In the genomic region with DNA sequence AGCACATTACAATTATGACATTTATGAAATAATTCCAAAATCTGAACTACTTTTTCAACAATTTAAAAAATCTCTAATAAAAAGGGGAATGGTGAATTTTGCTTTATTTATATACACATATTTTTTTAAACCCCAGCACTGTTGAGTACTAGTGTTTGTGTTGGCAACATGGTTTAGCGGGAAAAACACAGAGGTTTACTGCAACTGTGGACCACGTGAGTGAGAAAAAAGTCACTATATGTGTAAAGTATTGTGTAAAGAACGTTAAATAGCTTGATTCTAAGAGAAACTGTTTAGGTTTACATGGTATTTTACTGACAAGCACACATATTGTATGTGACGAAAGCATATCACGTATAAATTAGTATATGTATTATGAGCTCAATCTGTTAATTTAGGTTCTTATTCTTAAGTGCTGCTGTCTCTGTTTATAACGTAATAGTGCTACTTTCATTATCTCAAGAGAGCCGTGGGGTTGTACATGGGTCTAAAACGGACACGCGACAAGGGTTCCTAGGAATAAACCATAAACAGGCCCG, we compare ENCODE assay signal across 8 cellular contexts. TPM values are rescaled to one million over a fixed set of nuclear protein-coding genes. Genes with fewer than 3 reads are reported as not detected.
DNase-seq lines count a peak whose midpoint lies in the region; ATAC-seq and TF ChIP-seq lines count a peak whose summit lies in the region.

No MANE protein-coding gene starts in this region.

- H3K27me3 ChIP-seq in A673 (replicated peaks; ENCODE audit: insufficient read depth, low read depth, low read length, poor library complexity) (no peaks in the 10 kb centered on the region), HAP-1 (ENCODE audit: low read depth) (no peaks in the 10 kb centered on the region), suprapubic skin (no peaks in the 10 kb centered on the region)

- H3K36me3 ChIP-seq in A673 (ENCODE audit: insufficient read depth, low read length, poor library complexity, severe bottlenecking) (peaks cover 34% of the 10 kb centered on the region), HAP-1 (replicated peaks) (peaks cover 29% of the 10 kb centered on the region), suprapubic skin (no peaks in the 10 kb centered on the region)

- peaks cover 5% of the 10 kb centered on the region for H3K4me1 Mint-ChIP-seq in activated T-helper 17 cell treated with anti-CD3 and anti-CD28 coated beads, Interleukin-2, amount 50 U/mL, for 72 hours
- peaks cover 20 to 26% of the 10 kb centered on the region in 2 donors for H3K4me1 Mint-ChIP-seq in immature natural killer cell

- CTCF ChIA-PET in A673 (lab: Charles Lee): interaction anchor here (0.7 kb wide), 1 partner anchor 23 kb away, joined by 3 read pairs; no protein-coding TSS in a partner anchor

- TF ChIP-seq POLR2A in suprapubic skin (IDR thresholded peaks at IDR 0.05): no peak

- H3K9me3 ChIP-seq in A673 (ENCODE audit: low read depth, low read length, poor library complexity, severe bottlenecking) (no peaks in the 10 kb centered on the region), HAP-1 (0 out of 2 replicates have a peak, but pooled peaks cover 2% of the 10 kb centered on the region), suprapubic skin (no peaks in the 10 kb centered on the region)

- POLR2A ChIA-PET in A673 (lab: Charles Lee; ENCODE audit: low non-redundant PET): interaction anchor here (0.6 to 0.7 kb wide), 4 partner anchors 8 to 622 kb away, joined by 3 to 15 read pairs (median 4); no protein-coding TSS in a partner anchor

- TF ChIP-seq CTCF in A673 (conservative IDR thresholded peaks at IDR 0.05; ENCODE audit: low read depth, low read length) (no peak), suprapubic skin (IDR thresholded peaks at IDR 0.05) (no peak)

- peak overlapping the region; percentile 98 for H3K4me3 Mint-ChIP-seq in activated T-helper 17 cell treated with anti-CD3 and anti-CD28 coated beads, Interleukin-2, amount 50 U/mL, for 72 hours
- H3K4me3 Mint-ChIP-seq in immature natural killer cell: peak overlapping the region; percentile 94 to 99 (median 96)

- no peak for TF ChIP-seq EP300 in suprapubic skin (IDR thresholded peaks at IDR 0.05)

- under 1% methylated on average over 10 of the region's 11 CpGs for WGBS in suprapubic skin

- BruUV-seq in A673 (replicated peaks; lab: Mats Ljungman, UMichigan): TSS peak; percentile 60

- ATAC-seq in activated T-helper 17 cell treated with anti-CD3 and anti-CD28 coated beads, Interleukin-2, amount 50 U/mL, for 72 hours (replicated peaks): no peak
- no peak for ATAC-seq in HG03460 (IDR thresholded peaks at IDR 0.05; ENCODE audit: unreplicated experiment)

- H3K27me3 Mint-ChIP-seq in activated T-helper 17 cell treated with anti-CD3 and anti-CD28 coated beads, Interleukin-2, amount 50 U/mL, for 72 hours: no peaks in the 10 kb centered on the region
- peaks cover 2 to 10% (median 6%) of the 10 kb centered on the region in 3 donors for H3K27me3 Mint-ChIP-seq in immature natural killer cell (ENCODE audit: low read depth in 3 of 3)

- peaks cover 35% of the 10 kb centered on the region for H3K36me3 Mint-ChIP-seq in activated T-helper 17 cell treated with anti-CD3 and anti-CD28 coated beads, Interleukin-2, amount 50 U/mL, for 72 hours (ENCODE audit: low read depth)
- no peaks in the 10 kb centered on the region for H3K36me3 Mint-ChIP-seq in immature natural killer cell

- in situ Hi-C loops in HAP-1 (cut with MboI; ENCODE audit: low sequenced_read_pairs): no loop called here

- H3K9me3 Mint-ChIP-seq in activated T-helper 17 cell treated with anti-CD3 and anti-CD28 coated beads, Interleukin-2, amount 50 U/mL, for 72 hours: no peaks in the 10 kb centered on the region
- H3K9me3 Mint-ChIP-seq in immature natural killer cell: no peaks in the 10 kb centered on the region

- peak overlapping the region; percentile 95 for H3K27ac Mint-ChIP-seq in activated T-helper 17 cell treated with anti-CD3 and anti-CD28 coated beads, Interleukin-2, amount 50 U/mL, for 72 hours
- H3K27ac Mint-ChIP-seq in immature natural killer cell: peak overlapping the region; percentile 49 to 97 (median 88)

- intact Hi-C loops in A673 (cut with micrococcal nuclease; ENCODE audit: unreplicated experiment): loop anchor here (10.0 kb wide), 1 partner anchor 681 kb away; no protein-coding TSS in a partner anchor

- H3K4me1 ChIP-seq in A673 (ENCODE audit: insufficient read depth, low read length, poor library complexity, severe bottlenecking) (peaks cover 29% of the 10 kb centered on the region), HAP-1 (peaks cover 20% of the 10 kb centered on the region), suprapubic skin (peaks cover 17% of the 10 kb centered on the region)

- H3K27ac ChIP-seq in A673 (ENCODE audit: low read depth, low read length, poor library complexity, severe bottlenecking) (peak overlapping the region; percentile 98), suprapubic skin (peak overlapping the region; percentile 97)

- peak; percentile 56 for DNase-seq in A673 (ENCODE audit: low spot score)
- DNase-seq in HAP-1 (ENCODE audit: low spot score in 2 of 2): no peak
- DNase-seq in immature natural killer cell: no peak
- no peak for DNase-seq in suprapubic skin (ENCODE audit: low spot score in 2 of 2)
- no peak for DNase-seq in H4 (ENCODE audit: low spot score)
- no peak for DNase-seq in stimulated activated CD4-positive, alpha-beta T cell treated with anti-CD3 and anti-CD28 coated beads, Interleukin-15, amount 100 ng/mL, for 24 hours

- peak overlapping the region; percentile 70 for H3K4me3 ChIP-seq in A673 (ENCODE audit: low read depth, low read length, poor library complexity, severe bottlenecking)
- peak overlapping the region; percentile 93 for H3K4me3 ChIP-seq in HAP-1
- peak overlapping the region; percentile 71 for H3K4me3 ChIP-seq in suprapubic skin

RNA-seq across cellular contexts. Expression of a gene that starts 0.6 kb away (rescaled TPM):
- total RNA-seq in A673 (2021): 93.3 and 109 TPM in 2 replicates
- total RNA-seq in activated T-helper 17 cell treated with anti-CD3 and anti-CD28 coated beads, Interleukin-2, amount 50 U/mL, for 72 hours: 10 to 100 TPM; 29.5 to 48.6 TPM
- polyA plus RNA-seq in immature natural killer cell: under 1 TPM in 2 of 3 donors, not detected in 1; 0.75 to 0.99 TPM
- 1 to 10 TPM in 3 of 4 donors, under 1 TPM in 1; 0.95 to 3.0 (median 2.2) TPM for total RNA-seq in suprapubic skin
- total RNA-seq in H4 (2014; rRNA removed; shearing (Covaris generic)): 15.9 and 24.5 TPM in 2 replicates

RNA-seq across cellular contexts. Expression of a gene that starts 0.7 kb away (rescaled TPM):
- total RNA-seq in A673 (2021): 53.1 and 53.3 TPM in 2 replicates
- 10 to 100 TPM; 14.7 to 23.7 TPM for total RNA-seq in activated T-helper 17 cell treated with anti-CD3 and anti-CD28 coated beads, Interleukin-2, amount 50 U/mL, for 72 hours
- 10 to 100 TPM; 30.4 to 50.7 (median 44.3) TPM for polyA plus RNA-seq in immature natural killer cell
- total RNA-seq in suprapubic skin: 10 to 100 TPM; 17.0 to 29.1 (median 24.6) TPM
- total RNA-seq in H4 (2014; rRNA removed; shearing (Covaris generic)): 24.3 and 28.0 TPM in 2 replicates

RNA-seq across cellular contexts. Expression of a gene that starts 35.8 kb away (rescaled TPM):
- total RNA-seq in A673 (2021): 465 and 474 TPM in 2 replicates
- total RNA-seq in activated T-helper 17 cell treated with anti-CD3 and anti-CD28 coated beads, Interleukin-2, amount 50 U/mL, for 72 hours: 100 to 1,000 TPM; 187 to 240 TPM
- 100 to 1,000 TPM; 262 to 427 (median 316) TPM for polyA plus RNA-seq in immature natural killer cell
- total RNA-seq in suprapubic skin: 100 to 1,000 TPM in 1 of 4 donors, 10 to 100 TPM in 3; 41.1 to 111 (median 62.6) TPM
- 46.5 and 64.0 TPM in 2 replicates for total RNA-seq in H4 (2014; rRNA removed; shearing (Covaris generic))
